ENCODE assay signal across 24 cellular contexts in the genomic region with DNA sequence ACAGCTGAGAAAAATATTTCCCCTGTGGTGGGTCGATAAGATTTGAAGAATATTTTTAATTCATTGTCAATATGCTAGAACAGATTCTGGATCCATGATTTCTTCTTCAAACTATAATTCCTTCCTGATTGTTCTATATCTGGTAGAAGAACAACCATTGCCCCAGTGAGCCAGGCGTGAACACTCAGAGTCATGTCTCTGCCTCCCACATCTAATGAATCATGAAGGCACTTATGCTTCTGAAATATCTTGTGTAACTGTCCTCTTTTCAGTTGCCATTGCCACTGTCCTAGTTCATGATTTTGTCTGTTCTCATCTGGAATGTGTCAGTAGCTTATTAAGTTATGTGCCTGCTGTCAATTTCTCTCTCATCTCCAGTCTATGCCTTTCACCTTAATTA. TPM values are rescaled to one million over a fixed set of nuclear protein-coding genes. Genes with fewer than 3 reads are reported as not detected.
DNase-seq lines count a peak whose midpoint lies in the region; ATAC-seq and TF ChIP-seq lines count a peak whose summit lies in the region.
"Had no signal": no experiment of that assay in that cellular context is flagged by ENCODE, and none has a peak within 500 bp of the region (broad histone marks: within the 10 kb centered on the region; RNA-seq: fewer than 3 reads in every experiment).

No MANE protein-coding gene starts in this region.

- DNase-seq in Ammon's horn (ENCODE audit: low spot score) (peak; percentile 59), caudate nucleus (lab: John Stamatoyannopoulos, UW) (peak in 32 of 61 donors; percentile 1 to 90 (median 20)), inferior parietal cortex (ENCODE audit: extremely low spot score) (peak; percentile 50), putamen (ENCODE audit: low spot score) (peak; percentile 78), smooth muscle cell (lab: John Stamatoyannopoulos, UW; ENCODE audit: unreplicated experiment) (no peak), 8988T (no peak), GDM1 (lab: John Stamatoyannopoulos, UW) (no peak)
- DNase-seq: ACHN; AML-193; C1 segment of cervical spinal cord; Calu3; CD4-positive, alpha-beta memory T cell; COR-L47; DMS53; DMS79 treated with DMSO at 0.1 percent for 48 hours; GOT3; HFFc6 had no signal

- H3K9me3 ChIP-seq in smooth muscle cell (replicated peaks; ENCODE audit: low read depth) = no peaks in the 10 kb centered on the region
- H3K9me3 ChIP-seq: A549, HAP-1 had no signal

- H4K20me1 ChIP-seq in smooth muscle cell (ENCODE audit: low read depth) = no peaks in the 10 kb centered on the region

- H2AFZ ChIP-seq in smooth muscle cell (ENCODE audit: low read depth) = no peak overlapping the region

- H3K4me3 ChIP-seq in smooth muscle cell = no peak overlapping the region
- H3K4me3 ChIP-seq: A549, HAP-1 had no signal

- no peak overlapping the region for H3K9ac ChIP-seq in smooth muscle cell (ENCODE audit: low read depth)

- no peaks in the 10 kb centered on the region for H3K27me3 ChIP-seq in smooth muscle cell (ENCODE audit: low read depth)

- no peak overlapping the region for H3K4me2 ChIP-seq in smooth muscle cell
- H3K4me2 ChIP-seq: A549 had no signal

- H3K27ac ChIP-seq in caudate nucleus (ENCODE audit: low read depth, low read length) (peak overlapping the region; percentile 22), smooth muscle cell (ENCODE audit: low read depth) (no peak overlapping the region)
- H3K27ac ChIP-seq: 22Rv1, A549 had no signal

- no peaks in the 10 kb centered on the region for H3K4me1 ChIP-seq in smooth muscle cell (ENCODE audit: low read depth)
- H3K4me1 ChIP-seq: A549, HAP-1 had no signal

- H3K36me3 ChIP-seq in smooth muscle cell (ENCODE audit: low read depth) = no peaks in the 10 kb centered on the region
- H3K36me3 ChIP-seq: HAP-1 had no signal

- no peaks in the 10 kb centered on the region for H3F3A ChIP-seq in smooth muscle cell (ENCODE audit: low read depth)

- H3K79me2 ChIP-seq in smooth muscle cell (ENCODE audit: low read depth) = no peaks in the 10 kb centered on the region

- no peak for ATAC-seq in HG02884 (IDR thresholded peaks at IDR 0.05; ENCODE audit: unreplicated experiment)
- ATAC-seq: A549 had no signal

- whole genome bisulfite sequencing in smooth muscle cell (ENCODE audit: low lambda C conversion rate) = 83% methylated on average over 2 of the region's 2 CpGs

- TF ChIP-seq CTCF in smooth muscle cell (IDR thresholded peaks at IDR 0.05; ENCODE audit: borderline replicate concordance, insufficient read depth, poor library complexity, severe bottlenecking) = no peak

RNA-seq across cellular contexts. Expression of a gene that starts 40.0 kb away (rescaled TPM):
- not detected in 2 replicates for total RNA-seq in smooth muscle cell
- polyA plus RNA-seq in smooth muscle cell = not detected in 2 replicates
- total RNA-seq: Calu3; CD4-positive, alpha-beta memory T cell; Daoy; G401; HFFc6 had no signal
- polyA plus RNA-seq: A549; BJ; CD4-positive, alpha-beta memory T cell had no signal

Comparison
In these comparisons a context has a peak if more than half of its experiments do, and no peak if none do; other contexts are left out.
1. DNase-seq: peak in Ammon's horn (single experiment), caudate nucleus (32 of 61), inferior parietal cortex (single experiment) and putamen (single experiment); none in smooth muscle cell (single experiment), 8988T (single experiment) and GDM1 (single experiment).